Comparison of ENCODE assay signal across 8 cellular contexts in genomic region chr11:118401151-118401879, GRCh38. TPM values are rescaled to one million over a fixed set of nuclear protein-coding genes. Genes with fewer than 3 reads are reported as not detected.
A peak's percentile ranks its signal among the peaks of the same experiment; 100 is the strongest.
DNase-seq lines count a peak whose midpoint lies in the region; ATAC-seq, FAIRE-seq and TF ChIP-seq lines count a peak whose summit lies in the region.

ATP5MG (plus strand) TSS chr11:118401606; CDS start chr11:118401666, 60 bp downstream.

- H3K79me2 ChIP-seq in OCI-LY1 (ENCODE audit: insufficient read depth, low read length): peaks cover 45% of the 10 kb centered on the region
- peaks cover 48% of the 10 kb centered on the region for H3K79me2 ChIP-seq in endothelial cell of umbilical vein (ENCODE audit: control insufficient read depth, insufficient read depth, low read length)

- POLR2A ChIA-PET in endothelial cell of umbilical vein (lab: Charles Lee): interaction anchor here (1.2 kb wide), 1 partner anchor 15 kb away, joined by 3 read pairs; no protein-coding TSS in a partner anchor

- DNase-seq in HuH-7 (ENCODE audit: low spot score) (peak; percentile 75), endothelial cell of umbilical vein (ENCODE audit: low read depth, low spot score) (peak; percentile 97), midbrain (lab: John Stamatoyannopoulos, UW) (peak; percentile 91)
- DNase-seq in activated CD8-positive, alpha-beta memory T cell treated with anti-CD3 and anti-CD28 coated beads, Interleukin-2, amount 50 U/mL, for 48 hours: peak; percentile 96
- peak; percentile 81 to 85 for DNase-seq in stimulated activated CD8-positive, alpha-beta memory T cell treated with anti-CD3 and anti-CD28 coated beads, Interleukin-15, amount 100 ng/mL, for 48 hours (ENCODE audit: low read depth in 2 of 2)

- H3K9me3 ChIP-seq in OCI-LY1 (ENCODE audit: low read length) (no peaks in the 10 kb centered on the region), endothelial cell of umbilical vein (replicated peaks; ENCODE audit: control insufficient read depth, insufficient read depth, low read length) (no peaks in the 10 kb centered on the region)

- BruUV-seq in endothelial cell of umbilical vein (replicated peaks; lab: Mats Ljungman, UMichigan): no TSS peak

- H3K4me2 ChIP-seq in OCI-LY1 (ENCODE audit: low read length) (peak within 1 kb of the TSS; percentile 79), endothelial cell of umbilical vein (ENCODE audit: insufficient read depth, low read length) (peak within 1 kb of the TSS; percentile 89)

- H3K36me3 ChIP-seq in OCI-LY1 (ENCODE audit: insufficient read depth, low read length): peaks cover 29% of the 10 kb centered on the region
- no peaks in the 10 kb centered on the region for H3K36me3 ChIP-seq in endothelial cell of umbilical vein (ENCODE audit: control insufficient read depth in 2 of 2, extremely low read depth in 1 of 2, insufficient read depth in 2 of 2, low read length in 2 of 2)

- TF ChIP-seq POLR2A in endothelial cell of umbilical vein (IDR thresholded peaks at IDR 0.05; ENCODE audit: low read depth, low read length): peak; percentile 69

- H4K20me1 ChIP-seq in OCI-LY1 (ENCODE audit: insufficient read depth, low read length): no peaks in the 10 kb centered on the region
- no peaks in the 10 kb centered on the region for H4K20me1 ChIP-seq in endothelial cell of umbilical vein (replicated peaks; ENCODE audit: control insufficient read depth, extremely low read depth, insufficient read depth, low read length)

- CTCF ChIA-PET in endothelial cell of umbilical vein (lab: Charles Lee): interaction anchor here (0.9 to 2.0 kb wide), 5 partner anchors 14 to 203 kb away, joined by 3 to 14 read pairs (median 9); partner anchors contain the start of gene KMT2A

- H3F3A ChIP-seq in OCI-LY1 (ENCODE audit: insufficient read depth, low read length): no peaks in the 10 kb centered on the region

- H3K4me3 ChIP-seq in OCI-LY1 (ENCODE audit: low read depth, low read length, poor library complexity, severe bottlenecking) (peak within 1 kb of the TSS; percentile 82), endothelial cell of umbilical vein (replicated peaks in 1 of 3; ENCODE audit: insufficient read depth in 1 of 3, low read depth in 1 of 3, low read length in 3 of 3) (peak within 1 kb of the TSS; percentile 71 to 99 (median 94))

- no peak; the same call in 1 of the 2 replicates for TF ChIP-seq CTCF in C4-2B (conservative IDR thresholded peaks at IDR 0.05)
- no peak for TF ChIP-seq CTCF in OCI-LY1 (IDR thresholded peaks at IDR 0.05; ENCODE audit: low read length)
- TF ChIP-seq CTCF in endothelial cell of umbilical vein (IDR thresholded peaks at IDR 0.05; ENCODE audit: extremely low read depth in 1 of 2, insufficient read depth in 1 of 2, low read depth in 1 of 2, low read length in 2 of 2): peak in 1 of 2 donors; percentile 15

- peak within 1 kb of the TSS; percentile 82 for H3K9ac ChIP-seq in OCI-LY1 (ENCODE audit: low read length)
- H3K9ac ChIP-seq in endothelial cell of umbilical vein (replicated peaks; ENCODE audit: extremely low read depth, insufficient read depth, low read length): peak within 1 kb of the TSS; percentile 71

- H3K9me2 ChIP-seq in OCI-LY1 (ENCODE audit: low read depth, low read length): no peaks in the 10 kb centered on the region

- intact Hi-C loops in endothelial cell of umbilical vein (cut with micrococcal nuclease): loop anchor here (1.0 to 2.0 kb wide), 3 partner anchors 34 to 171 kb away; partner anchors contain the start of gene ARCN1

- H2AFZ ChIP-seq in OCI-LY1 (ENCODE audit: low read length) (no peak within 1 kb of the TSS), endothelial cell of umbilical vein (ENCODE audit: low read depth, low read length) (peak within 1 kb of the TSS; percentile 43)

- H3K27ac ChIP-seq in C4-2B (peak within 1 kb of the TSS; percentile 92), OCI-LY1 (ENCODE audit: low read depth, low read length, poor library complexity, severe bottlenecking) (peak within 1 kb of the TSS; percentile 75), endothelial cell of umbilical vein (ENCODE audit: insufficient read depth, low read depth, low read length) (peak within 1 kb of the TSS; percentile 63)

- FAIRE-seq in endothelial cell of umbilical vein (lab: Jason Lieb, UNC): peak; percentile 99

- no peaks in the 10 kb centered on the region for H3K9me1 ChIP-seq in endothelial cell of umbilical vein (replicated peaks; ENCODE audit: control insufficient read depth, extremely low read depth, insufficient read depth, low read length)

- peaks cover 34% of the 10 kb centered on the region for H3K4me1 ChIP-seq in OCI-LY1 (ENCODE audit: insufficient read depth, low read length, severe bottlenecking)
- H3K4me1 ChIP-seq in endothelial cell of umbilical vein (ENCODE audit: control insufficient read depth, extremely low read depth, insufficient read depth, low read length): peaks cover 10% of the 10 kb centered on the region

- H3K27me3 ChIP-seq in OCI-LY1 (ENCODE audit: insufficient read depth, low read length): no peaks in the 10 kb centered on the region
- H3K27me3 ChIP-seq in endothelial cell of umbilical vein (ENCODE audit: control insufficient read depth in 2 of 2, insufficient read depth in 2 of 2, low read length in 2 of 2): no peaks in the 10 kb centered on the region

- dilution Hi-C loops in endothelial cell of umbilical vein (cut with MboI; ENCODE audit: extremely low pct_ligation_motif_present, low sequenced_read_pairs): no loop called here

- peak; percentile 64 for ATAC-seq in GM19455 (IDR thresholded peaks at IDR 0.05; ENCODE audit: unreplicated experiment)

TF ChIP-seq in endothelial cell of umbilical vein, 7 proteins besides CTCF, POLR2A, EP300 and RAD21:
- TF ChIP-seq MYC (IDR thresholded peaks at IDR 0.05; ENCODE audit: low read depth, low read length) (no peak), FOS (IDR thresholded peaks at IDR 0.05; ENCODE audit: borderline replicate concordance, insufficient read depth, low read length) (peak; percentile 53), POLR2AphosphoS5 (IDR thresholded peaks at IDR 0.05; ENCODE audit: insufficient read depth, low read depth, low read length) (peak; percentile 62)
- TF ChIP-seq, protein P1, sequence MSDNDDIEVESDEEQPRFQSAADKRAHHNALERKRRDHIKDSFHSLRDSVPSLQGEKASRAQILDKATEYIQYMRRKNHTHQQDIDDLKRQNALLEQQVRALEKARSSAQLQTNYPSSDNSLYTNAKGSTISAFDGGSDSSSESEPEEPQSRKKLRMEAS (IDR thresholded peaks at IDR 0.05; ENCODE audit: insufficient read depth, insufficient read length): peak; percentile 10

RNA-seq across cellular contexts. Expression of gene ATP5MG, which starts in this region (rescaled TPM):
- 211 and 242 TPM in 2 replicates for total RNA-seq in endothelial cell of umbilical vein
- polyA plus RNA-seq in endothelial cell of umbilical vein: 328 and 439 TPM in 2 replicates
- polyA plus RNA-seq in endothelial cell of umbilical vein (2011; cell fraction: cytosol; rRNA removed): 390 and 497 TPM in 2 replicates
- polyA plus RNA-seq in endothelial cell of umbilical vein (2011; cell fraction: nucleus; rRNA removed): 106 and 109 TPM in 2 replicates
- 322 and 423 TPM in 2 replicates for polyA plus RNA-seq in endothelial cell of umbilical vein (2012)
- polyA minus RNA-seq in endothelial cell of umbilical vein: 88.2 and 91.2 TPM in 2 replicates
- polyA minus RNA-seq in endothelial cell of umbilical vein (2011; cell fraction: cytosol; rRNA and poly(A)+ RNA removed): 79.8 TPM
- 11.3 and 15.3 TPM in 2 replicates for polyA minus RNA-seq in endothelial cell of umbilical vein (2011; cell fraction: nucleus; rRNA and poly(A)+ RNA removed)

Comparison
In these comparisons a context has a peak if more than half of its experiments do, and no peak if none do; other contexts are left out.
1. Peak in every context shown above with its lines: DNase-seq, ATAC-seq, H3K4me3 ChIP-seq and H3K27ac ChIP-seq.